In genomic region chr19:4581381-4582111, GRCh38 we compare ENCODE assay signal across 1 cellular context.
TF ChIP-seq lines count a peak whose summit lies in the region.

No MANE protein-coding gene starts in this region.

TF ChIP-seq in HepG2, 621 proteins besides CTCF, POLR2A, EP300 and RAD21 (continued from another document and continues in another):
- TF ChIP-seq ZXDC (CRISPR knock-in tag; IDR thresholded peaks at IDR 0.05) (no peak), REL (CRISPR knock-in tag; conservative IDR thresholded peaks at IDR 0.05) (no peak), ZNF496 (CRISPR knock-in tag; IDR thresholded peaks at IDR 0.05; ENCODE audit: insufficient replicate concordance) (no peak), ZNF629 (CRISPR knock-in tag; conservative IDR thresholded peaks at IDR 0.05) (no peak), ZNF484 (CRISPR knock-in tag; IDR thresholded peaks at IDR 0.05; ENCODE audit: borderline replicate concordance, low read depth) (no peak), TARDBP (CRISPR knock-in tag; IDR thresholded peaks at IDR 0.05) (no peak), GABPB1 (CRISPR knock-in tag; IDR thresholded peaks at IDR 0.05) (peak; percentile 44; the same call in 1 of the 2 replicates), ZBED4 (CRISPR knock-in tag; IDR thresholded peaks at IDR 0.05; ENCODE audit: borderline replicate concordance) (no peak), ZNF775 (CRISPR knock-in tag; IDR thresholded peaks at IDR 0.05; ENCODE audit: borderline replicate concordance) (no peak), PAXIP1 (CRISPR knock-in tag; conservative IDR thresholded peaks at IDR 0.05) (no peak), SMAD1 (CRISPR knock-in tag; IDR thresholded peaks at IDR 0.05; ENCODE audit: borderline replicate concordance, low read depth) (no peak), PAF1 (CRISPR knock-in tag; IDR thresholded peaks at IDR 0.05) (no peak), ZNF317 (CRISPR knock-in tag; IDR thresholded peaks at IDR 0.05) (0 out of 2 replicates have a peak, but pooled peaks have one; percentile 24), ADNP (CRISPR knock-in tag; IDR thresholded peaks at IDR 0.05) (no peak), SETDB1 (CRISPR knock-in tag; IDR thresholded peaks at IDR 0.05; ENCODE audit: borderline replicate concordance) (no peak), KLF12 (CRISPR knock-in tag; IDR thresholded peaks at IDR 0.05; ENCODE audit: borderline replicate concordance) (0 out of 2 replicates have a peak, but pooled peaks have one; percentile 32), HOXA5 (CRISPR knock-in tag; IDR thresholded peaks at IDR 0.05) (peak; percentile 17; the same call in 1 of the 2 replicates), ZNF256 (CRISPR knock-in tag; conservative IDR thresholded peaks at IDR 0.05) (no peak), ZNF768 (CRISPR knock-in tag; IDR thresholded peaks at IDR 0.05) (peak; percentile 61; the same call in 1 of the 2 replicates), ZSCAN21 (CRISPR knock-in tag; IDR thresholded peaks at IDR 0.05; ENCODE audit: borderline replicate concordance) (no peak), ATF5 (CRISPR knock-in tag; IDR thresholded peaks at IDR 0.05; ENCODE audit: low read depth) (no peak), RARG (CRISPR knock-in tag; IDR thresholded peaks at IDR 0.05; ENCODE audit: low read depth) (no peak), LRRFIP1 (CRISPR knock-in tag; conservative IDR thresholded peaks at IDR 0.05) (no peak), ZNF569 (CRISPR knock-in tag; IDR thresholded peaks at IDR 0.05; ENCODE audit: borderline replicate concordance) (no peak), GRHL1 (CRISPR knock-in tag; conservative IDR thresholded peaks at IDR 0.05) (no peak), ZNF652 (CRISPR knock-in tag; IDR thresholded peaks at IDR 0.05; ENCODE audit: borderline replicate concordance, low read depth) (no peak), PRPF4 (IDR thresholded peaks at IDR 0.05; ENCODE audit: low read depth, low read length, poor library complexity, severe bottlenecking) (no peak), ZNF362 (CRISPR knock-in tag; IDR thresholded peaks at IDR 0.05; ENCODE audit: borderline replicate concordance) (no peak), NPAS2 (CRISPR knock-in tag; IDR thresholded peaks at IDR 0.05; ENCODE audit: borderline replicate concordance) (no peak), ZNF883 (CRISPR knock-in tag; IDR thresholded peaks at IDR 0.05; ENCODE audit: not compliant biosample characterization) (no peak)
